ENCODE assay signal across 23 cellular contexts in the genomic region with DNA sequence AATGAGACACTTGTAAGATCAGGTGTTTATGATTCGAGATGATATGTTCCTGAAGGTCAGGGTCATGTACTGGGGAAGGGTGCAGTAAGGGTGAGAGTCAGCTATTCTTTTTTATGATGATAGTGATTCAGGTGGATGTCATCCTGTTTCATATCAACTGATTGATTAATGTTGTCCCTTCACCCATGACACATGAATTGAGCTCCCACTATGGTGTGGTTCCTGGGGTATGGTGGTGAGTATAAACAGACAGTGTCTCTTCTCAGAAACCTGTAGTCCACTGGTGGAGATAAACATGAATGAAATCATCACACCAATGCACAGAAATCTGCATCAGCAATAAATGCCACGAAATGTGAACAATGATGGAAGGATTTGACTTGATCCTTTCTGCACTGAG. TPM values are rescaled to one million over a fixed set of nuclear protein-coding genes. Genes with fewer than 3 reads are reported as not detected.
"Had no signal": no experiment of that assay in that cellular context is flagged by ENCODE, and none has a peak within 500 bp of the region (broad histone marks: within the 10 kb centered on the region; RNA-seq: fewer than 3 reads in every experiment).

No MANE protein-coding gene starts in this region.

- H3K4me1 ChIP-seq: colonic mucosa, left ventricle myocardium inferior, lower lobe of right lung, neural progenitor cell, pancreas, testis, tibial nerve, upper lobe of right lung had no signal

- H3K4me1 Mint-ChIP-seq: immature natural killer cell had no signal

- H3K27ac ChIP-seq: colonic mucosa, esophagus squamous epithelium, left ventricle myocardium inferior, lower lobe of right lung, neural progenitor cell, pancreas, testis, tibial nerve, upper lobe of right lung had no signal

- H2AFZ ChIP-seq: neural progenitor cell had no signal

- FAIRE-seq: keratinocyte, pancreas had no signal

- DNase-seq: colonic mucosa; dermis blood vessel endothelial cell; esophagus squamous epithelium; foreskin fibroblast; immature natural killer cell; left cardiac atrium; left ventricle myocardium inferior; lower lobe of right lung; mesenchymal stem cell; midbrain; occipital lobe; pancreas; right cardiac atrium; stimulated activated CD4-positive, alpha-beta T cell treated with anti-CD3 and anti-CD28 coated beads, Interleukin-2, amount 100 ng/mL, for 48 hours; testis; upper lobe of right lung had no signal

- H3K36me3 ChIP-seq: colonic mucosa, esophagus squamous epithelium, left ventricle myocardium inferior, lower lobe of right lung, neural progenitor cell, pancreas, tibial nerve, upper lobe of right lung had no signal

- H3K36me3 Mint-ChIP-seq: immature natural killer cell; natural killer cell treated with Interleukin-12 subunit alpha and Interleukin-12 subunit beta and Interleukin-15 and Interleukin-18, amount 100 ng/mL, for 72 hours; neural progenitor cell had no signal

- H3K4me2 ChIP-seq: neural progenitor cell, smooth muscle cell had no signal

- H3K4me3 ChIP-seq: colonic mucosa, esophagus squamous epithelium, left ventricle myocardium inferior, lower lobe of right lung, neural progenitor cell, pancreas, smooth muscle cell, testis, tibial nerve, upper lobe of right lung had no signal

- H3K4me3 Mint-ChIP-seq: immature natural killer cell; natural killer cell treated with Interleukin-12 subunit alpha and Interleukin-12 subunit beta and Interleukin-15 and Interleukin-18, amount 100 ng/mL, for 72 hours; neural progenitor cell; stimulated activated naive CD8-positive, alpha-beta T cell treated with anti-CD3 and anti-CD28 coated beads, Interleukin-15, Interleukin-2, amounts not matched to agents 100 ng/mL and 50 ng/mL, for 24 hours had no signal

- H3K27ac Mint-ChIP-seq: immature natural killer cell; natural killer cell treated with Interleukin-12 subunit alpha and Interleukin-12 subunit beta and Interleukin-15 and Interleukin-18, amount 100 ng/mL, for 72 hours; neural progenitor cell; progenitor cell of endocrine pancreas; stimulated activated naive CD8-positive, alpha-beta T cell treated with anti-CD3 and anti-CD28 coated beads, Interleukin-15, Interleukin-2, amounts not matched to agents 100 ng/mL and 50 ng/mL, for 24 hours had no signal

- H3K9me3 Mint-ChIP-seq: immature natural killer cell; natural killer cell treated with Interleukin-12 subunit alpha and Interleukin-12 subunit beta and Interleukin-15 and Interleukin-18, amount 100 ng/mL, for 72 hours; neural progenitor cell; stimulated activated naive CD8-positive, alpha-beta T cell treated with anti-CD3 and anti-CD28 coated beads, Interleukin-15, Interleukin-2, amounts not matched to agents 100 ng/mL and 50 ng/mL, for 24 hours had no signal

- H3K27me3 ChIP-seq: colonic mucosa, pancreas, testis, tibial nerve, upper lobe of right lung had no signal

- ATAC-seq: left cardiac atrium; lower lobe of right lung; natural killer cell treated with Interleukin-12 subunit alpha and Interleukin-12 subunit beta and Interleukin-15 and Interleukin-18, amount 100 ng/mL, for 72 hours; pancreas; right cardiac atrium; upper lobe of right lung had no signal

- H3K9ac ChIP-seq: neural progenitor cell had no signal

- H3K9me3 ChIP-seq: colonic mucosa, esophagus squamous epithelium, left ventricle myocardium inferior, lower lobe of right lung, pancreas, testis, tibial nerve, upper lobe of right lung had no signal

RNA-seq across cellular contexts. Expression of a gene that starts 37.4 kb away (rescaled TPM):
- total RNA-seq: occipital lobe, smooth muscle cell had no signal
- polyA plus RNA-seq: smooth muscle cell had no signal
